Comparison of ENCODE assay signal across 8 cellular contexts in genomic region chr6:143842468-143842901, GRCh38. TPM values are rescaled to one million over a fixed set of nuclear protein-coding genes. Genes with fewer than 3 reads are reported as not detected.
DNase-seq lines count a peak whose midpoint lies in the region; ATAC-seq and TF ChIP-seq lines count a peak whose summit lies in the region.

No MANE protein-coding gene starts in this region.

- no peak for DNase-seq in cardiac muscle cell (ENCODE audit: low read depth in 1 of 2, low spot score in 1 of 2)
- DNase-seq in Right ventricle myocardium inferior (ENCODE audit: missing footprints): no peak
- peak; percentile 68 for DNase-seq in fibroblast of peridontal ligament (ENCODE audit: extremely low read depth)
- peak; percentile 11 for DNase-seq in non-pigmented ciliary epithelial cell (ENCODE audit: low read depth)

- TF ChIP-seq CTCF in cardiac muscle cell (IDR thresholded peaks at IDR 0.05; ENCODE audit: low read depth, low read length) (no peak), SU-DHL-6 (IDR thresholded peaks at IDR 0.05; ENCODE audit: insufficient read depth, low read length, poor library complexity, severe bottlenecking) (no peak)

- peaks cover 4% of the 10 kb centered on the region for H3K4me1 ChIP-seq in cardiac muscle cell (ENCODE audit: low read depth)

- H3K4me3 ChIP-seq in cardiac muscle cell (peak overlapping the region; percentile 71), SU-DHL-6 (ENCODE audit: insufficient read depth, low read length, poor library complexity, severe bottlenecking) (peak overlapping the region; percentile 74)

- H3K27me3 ChIP-seq in cardiac muscle cell (no peaks in the 10 kb centered on the region), SU-DHL-6 (ENCODE audit: low read length) (no peaks in the 10 kb centered on the region)

- H2AFZ ChIP-seq in SU-DHL-6 (ENCODE audit: low read depth, low read length, severe bottlenecking): peak overlapping the region; percentile 87

- peaks cover 24% of the 10 kb centered on the region for H3K36me3 ChIP-seq in cardiac muscle cell
- H3K36me3 ChIP-seq in SU-DHL-6 (ENCODE audit: low read length): peaks cover 23% of the 10 kb centered on the region

- H3F3A ChIP-seq in SU-DHL-6 (ENCODE audit: insufficient read depth): no peaks in the 10 kb centered on the region

- peak overlapping the region; percentile 78 for H3K9ac ChIP-seq in SU-DHL-6 (ENCODE audit: low read length)

- ATAC-seq in Right ventricle myocardium inferior (no peak), GM21526 (IDR thresholded peaks at IDR 0.05; ENCODE audit: low FRiP score, unreplicated experiment) (no peak), GM18907 (IDR thresholded peaks at IDR 0.05; ENCODE audit: unreplicated experiment) (no peak), GM21576 (IDR thresholded peaks at IDR 0.05; ENCODE audit: unreplicated experiment) (no peak)

- H3K27ac ChIP-seq in cardiac muscle cell (peak overlapping the region; percentile 94), SU-DHL-6 (ENCODE audit: low read depth, low read length) (peak overlapping the region; percentile 16; the same call in 1 of the 2 replicates)

- H3K9me3 ChIP-seq in cardiac muscle cell (ENCODE audit: low read depth) (no peaks in the 10 kb centered on the region), SU-DHL-6 (ENCODE audit: insufficient read depth, low read length) (no peaks in the 10 kb centered on the region)

- H3K4me2 ChIP-seq in SU-DHL-6 (ENCODE audit: low read depth, low read length, poor library complexity, severe bottlenecking): peak overlapping the region; percentile 61

- intact Hi-C loops in Right ventricle myocardium inferior (cut with DNase I): loop anchor here (5.0 kb wide), 3 partner anchors 70 to 330 kb away; partner anchors contain the start of gene FUCA2

- peaks cover 28% of the 10 kb centered on the region for H3K79me2 ChIP-seq in SU-DHL-6 (ENCODE audit: insufficient read depth, low read length)

- H4K20me1 ChIP-seq in SU-DHL-6 (ENCODE audit: low read depth, low read length): no peaks in the 10 kb centered on the region

- no peaks in the 10 kb centered on the region for H3K9me2 ChIP-seq in SU-DHL-6 (replicated peaks; ENCODE audit: insufficient read depth, low read length)

RNA-seq across cellular contexts. Expression of gene LTV1, which starts 0.7 kb away (rescaled TPM):
- total RNA-seq in cardiac muscle cell (10.0 and 11.0 TPM in 2 replicates), Right ventricle myocardium inferior (12.4 TPM)
- polyA plus RNA-seq in cardiac muscle cell: 19.6 and 22.8 TPM in 2 replicates

RNA-seq across cellular contexts. Expression of gene ZC2HC1B, which starts 21.8 kb away (rescaled TPM):
- not detected in 2 replicates for total RNA-seq in cardiac muscle cell
- polyA plus RNA-seq in cardiac muscle cell: not detected in 2 replicates
- not detected for total RNA-seq in Right ventricle myocardium inferior

Comparison
In these comparisons a context has a peak if more than half of its experiments do, and no peak if none do; other contexts are left out.
1. DNase-seq: peak in fibroblast of peridontal ligament (single experiment) and non-pigmented ciliary epithelial cell (single experiment); none in cardiac muscle cell (0 of 2) and Right ventricle myocardium inferior (single experiment).